In the genomic region with DNA sequence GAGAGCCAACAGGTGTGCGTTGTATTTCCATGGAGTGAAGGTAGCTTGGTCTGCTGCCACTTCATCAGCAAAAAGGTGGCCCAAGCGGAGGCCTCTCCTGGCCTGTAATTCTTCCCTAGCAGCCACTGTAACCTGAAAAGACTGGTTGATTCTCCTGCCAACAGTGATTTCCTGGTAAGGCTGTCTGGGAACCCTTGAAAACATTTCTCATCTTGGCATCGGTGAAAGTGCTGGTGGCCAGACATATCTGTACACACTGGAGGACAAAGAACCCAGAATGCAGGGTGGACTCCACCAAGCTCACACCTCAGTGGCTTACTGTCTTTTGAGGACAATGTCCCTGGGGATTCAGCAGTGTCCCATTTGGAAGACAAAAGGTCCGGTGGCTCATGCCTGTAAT, we compare ENCODE assay signal across 31 cellular contexts.
"Had no signal": no experiment of that assay in that cellular context is flagged by ENCODE, and none has a peak within 500 bp of the region (broad histone marks: within the 10 kb centered on the region; RNA-seq: fewer than 3 reads in every experiment).

No MANE protein-coding gene starts in this region.

- H3K27me3 ChIP-seq: brain microvascular endothelial cell had no signal

- ATAC-seq: activated CD4-positive, CD25-positive, alpha-beta regulatory T cell treated with anti-CD3 and anti-CD28 coated beads, Interleukin-2, amount 50 U/mL, for 24 hours; activated CD8-positive, alpha-beta T cell treated with anti-CD3 and anti-CD28 coated beads for 36 hours; activated T-cell treated with anti-CD3 and anti-CD28 coated beads, Interleukin-2, amount 50 U/mL, for 4 hours; activated T-helper 17 cell treated with anti-CD3 and anti-CD28 coated beads, Interleukin-2, amount 50 U/mL, for 72 hours; effector memory CD8-positive, alpha-beta T cell; gastroesophageal sphincter; T-helper 17 cell had no signal

- H3K36me3 ChIP-seq: brain microvascular endothelial cell, esophagus squamous epithelium, gastroesophageal sphincter, WERI-Rb-1 had no signal

- H3K27ac Mint-ChIP-seq: activated B cell treated with CpG ODN at 0.5 μM for 24 hours; activated CD8-positive, alpha-beta T cell treated with anti-CD3 and anti-CD28 coated beads for 36 hours; activated naive CD8-positive, alpha-beta T cell; activated T-helper 17 cell treated with anti-CD3 and anti-CD28 coated beads, Interleukin-2, amount 50 U/mL, for 72 hours; effector memory CD8-positive, alpha-beta T cell; T-helper 17 cell; T-helper 2 cell treated with Interferon-gamma antibody and Interleukin-4, amounts not matched to agents 5 μg/mL and 100 μg/mL, for 36 hours had no signal

- H3K4me1 ChIP-seq: gastroesophageal sphincter had no signal

- H3K9me3 ChIP-seq: esophagus squamous epithelium, gastroesophageal sphincter had no signal

- H3K4me3 Mint-ChIP-seq: activated B cell treated with CpG ODN at 0.5 μM for 24 hours; activated CD8-positive, alpha-beta T cell treated with anti-CD3 and anti-CD28 coated beads for 36 hours; activated naive CD8-positive, alpha-beta T cell; activated T-cell treated with anti-CD3 and anti-CD28 coated beads, Interleukin-2, amount 50 U/mL, for 4 hours; activated T-helper 17 cell treated with anti-CD3 and anti-CD28 coated beads, Interleukin-2, amount 50 U/mL, for 72 hours; effector memory CD8-positive, alpha-beta T cell; T-helper 17 cell; T-helper 2 cell treated with Interferon-gamma antibody and Interleukin-4, amounts not matched to agents 5 μg/mL and 100 μg/mL, for 36 hours had no signal

- DNase-seq: activated B cell treated with CpG ODN at 0.5 μM for 24 hours; activated CD4-positive, alpha-beta T cell treated with anti-CD3 and anti-CD28 coated beads for 48 hours; activated CD4-positive, alpha-beta T cell treated with anti-CD3 and anti-CD28 coated beads, Interleukin-2, amount 50 U/mL, for 1 hour; activated CD4-positive, alpha-beta T cell treated with anti-CD3 and anti-CD28 coated beads, Interleukin-2, amount 50 U/mL, for 48 hours; activated CD8-positive, alpha-beta memory T cell treated with anti-CD3 and anti-CD28 coated beads for 24 hours; activated CD8-positive, alpha-beta T cell treated with anti-CD3 and anti-CD28 coated beads for 36 hours; activated effector memory CD4-positive, alpha-beta T cell treated with Interleukin-2 at 50 U/mL for 16 hours; activated gamma-delta T cell treated with Interleukin-2 at 50 U/mL for 16 hours; activated naive CD4-positive, alpha-beta T cell treated with anti-CD3 and anti-CD28 coated beads, Interleukin-2, amount 50 U/mL, for 16 hours; activated naive CD4-positive, alpha-beta T cell treated with Interleukin-2 at 50 U/mL for 16 hours; activated T-cell treated with anti-CD3 and anti-CD28 coated beads, Interleukin-2, amount 50 U/mL, for 4 hours; amniotic stem cell; anterior cingulate cortex; brain microvascular endothelial cell; caudate nucleus; cortex of kidney; dermis blood vessel endothelial cell; effector CD4-positive, alpha-beta T cell; effector memory CD8-positive, alpha-beta T cell; erythroblast; esophagus squamous epithelium; foreskin melanocyte; T-helper 1 cell; T-helper 17 cell; T1000; WERI-Rb-1 had no signal

- H3K27ac ChIP-seq: brain microvascular endothelial cell, gastroesophageal sphincter, WERI-Rb-1 had no signal

- H3K4me1 Mint-ChIP-seq: activated B cell treated with CpG ODN at 0.5 μM for 24 hours; activated T-helper 17 cell treated with anti-CD3 and anti-CD28 coated beads, Interleukin-2, amount 50 U/mL, for 72 hours had no signal

- H3K9me3 Mint-ChIP-seq: activated B cell treated with CpG ODN at 0.5 μM for 24 hours; activated CD8-positive, alpha-beta T cell treated with anti-CD3 and anti-CD28 coated beads for 36 hours; activated T-cell treated with anti-CD3 and anti-CD28 coated beads, Interleukin-2, amount 50 U/mL, for 4 hours; activated T-helper 17 cell treated with anti-CD3 and anti-CD28 coated beads, Interleukin-2, amount 50 U/mL, for 72 hours; effector memory CD8-positive, alpha-beta T cell; T-helper 2 cell treated with Interferon-gamma antibody and Interleukin-4, amounts not matched to agents 5 μg/mL and 100 μg/mL, for 36 hours had no signal

- H3K4me3 ChIP-seq: esophagus squamous epithelium, gastroesophageal sphincter had no signal

- H3K36me3 Mint-ChIP-seq: activated naive CD8-positive, alpha-beta T cell had no signal
